22 cellular contexts compared by ENCODE assay signal in the genomic region with DNA sequence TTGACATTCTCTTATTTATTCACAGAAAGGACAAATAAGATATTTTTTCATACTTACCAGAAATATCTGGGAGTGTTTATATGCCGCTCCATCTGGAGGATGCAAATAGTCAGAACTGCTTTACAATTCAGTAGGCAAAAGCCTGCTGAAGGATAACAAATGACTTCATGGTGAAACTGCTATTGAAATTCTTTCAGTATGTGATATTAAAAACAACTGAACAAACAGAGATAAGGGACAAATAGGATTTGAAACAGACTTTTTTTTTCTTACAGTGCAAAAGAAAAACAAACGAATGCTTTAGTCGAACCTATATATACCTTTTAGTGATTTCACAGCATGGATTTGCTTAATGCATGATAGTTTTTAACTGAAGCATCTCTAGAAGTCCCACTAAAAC.
DNase-seq lines count a peak whose midpoint lies in the region; TF ChIP-seq lines count a peak whose summit lies in the region.
"Had no signal": no experiment of that assay in that cellular context is flagged by ENCODE, and none has a peak within 500 bp of the region (broad histone marks: within the 10 kb centered on the region; RNA-seq: fewer than 3 reads in every experiment).

No MANE protein-coding gene starts in this region.

- H3K27ac ChIP-seq in brain microvascular endothelial cell (no peak overlapping the region), neural progenitor cell (peak overlapping the region; percentile 97)
- H3K27ac ChIP-seq: BLaER1 had no signal

- peaks cover 18% of the 10 kb centered on the region for H3K79me2 ChIP-seq in neural progenitor cell (ENCODE audit: low read depth)

- no peak overlapping the region for H3K4me2 ChIP-seq in neural progenitor cell
- H3K4me2 ChIP-seq: BLaER1 had no signal

- intact Hi-C loops in Calu3 (cut with micrococcal nuclease; ENCODE audit: unreplicated experiment) = no loop called here

- H3K9me3 Mint-ChIP-seq in neural progenitor cell = peaks cover 3% of the 10 kb centered on the region
- H3K9me3 Mint-ChIP-seq in Calu3 (ENCODE audit: low read depth, unreplicated experiment) = no peaks in the 10 kb centered on the region
- H3K9me3 Mint-ChIP-seq: H9 had no signal

- H3K27me3 Mint-ChIP-seq in neural progenitor cell (ENCODE audit: insufficient read depth, low read depth) (peaks cover 5% of the 10 kb centered on the region), Calu3 (ENCODE audit: unreplicated experiment) (no peaks in the 10 kb centered on the region)
- H3K27me3 Mint-ChIP-seq: CD4-positive, alpha-beta memory T cell had no signal

- peaks cover 61% of the 10 kb centered on the region for H3K4me1 ChIP-seq in neural progenitor cell
- H3K4me1 ChIP-seq: BLaER1 had no signal

- H3K36me3 Mint-ChIP-seq in neural progenitor cell = peaks cover 20% of the 10 kb centered on the region
- no peaks in the 10 kb centered on the region for H3K36me3 Mint-ChIP-seq in Calu3 (ENCODE audit: insufficient read depth, unreplicated experiment)
- H3K36me3 Mint-ChIP-seq: CD4-positive, alpha-beta memory T cell had no signal

- no peak overlapping the region for H3K9ac ChIP-seq in neural progenitor cell
- H3K9ac ChIP-seq: BLaER1 had no signal

- in situ Hi-C loops in brain microvascular endothelial cell (cut with HindIII; ENCODE audit: low pct_ligation_motif_present, low sequenced_read_pairs) = no loop called here

- H3K4me3 ChIP-seq in brain microvascular endothelial cell (ENCODE audit: low read depth, low read length) (no peak overlapping the region), fibroblast of villous mesenchyme (ENCODE audit: low read depth, low read length) (no peak overlapping the region), neural progenitor cell (no peak overlapping the region)
- H3K4me3 ChIP-seq: BLaER1, GM12878 had no signal

- DNase-seq in NCI-H526 (lab: John Stamatoyannopoulos, UW) (peak; percentile 41 to 69), brain microvascular endothelial cell (peak; percentile 22), fibroblast of villous mesenchyme (ENCODE audit: low read depth) (peak; percentile 23), neural progenitor cell (ENCODE audit: low spot score) (no peak), Calu3 (no peak)
- no peak for DNase-seq in activated naive CD4-positive, alpha-beta T cell treated with anti-CD3 and anti-CD28 coated beads, Interleukin-2, amount 50 U/mL, for 16 hours
- DNase-seq in activated CD4-positive, CD25-positive, alpha-beta regulatory T cell (lab: John Stamatoyannopoulos, UW) = no peak
- DNase-seq: CD4-positive, alpha-beta memory T cell; DMS53; EL; H9; KG1; MV-4-11; NCI-H1417; NCI-H187; NCI-H2107; NCI-H510A; NCI-H82; OCI-M1; Right ventricle myocardium superior had no signal

- H3K27me3 ChIP-seq in brain microvascular endothelial cell (replicated peaks) (no peaks in the 10 kb centered on the region), neural progenitor cell (no peaks in the 10 kb centered on the region)
- H3K27me3 ChIP-seq: BLaER1 had no signal

- H3K4me3 Mint-ChIP-seq in neural progenitor cell (no peak overlapping the region), Calu3 (ENCODE audit: low read depth, unreplicated experiment) (no peak overlapping the region)
- H3K4me3 Mint-ChIP-seq: CD4-positive, alpha-beta memory T cell; H9 had no signal

- H3F3A ChIP-seq in neural progenitor cell (ENCODE audit: low read depth) = peaks cover 48% of the 10 kb centered on the region

- H2AFZ ChIP-seq in neural progenitor cell (replicated peaks) = no peak overlapping the region

- TF ChIP-seq CTCF in brain microvascular endothelial cell (IDR thresholded peaks at IDR 0.05; ENCODE audit: low read depth, low read length, missing control alignments) (no peak), fibroblast of villous mesenchyme (IDR thresholded peaks at IDR 0.05; ENCODE audit: insufficient read depth, low read depth, low read length) (no peak), neural progenitor cell (IDR thresholded peaks at IDR 0.05) (no peak), Calu3 (IDR thresholded peaks at IDR 0.05; ENCODE audit: unreplicated experiment) (no peak)

- H3K27ac Mint-ChIP-seq in neural progenitor cell (no peak overlapping the region), Calu3 (ENCODE audit: unreplicated experiment) (no peak overlapping the region)
- H3K27ac Mint-ChIP-seq: CD4-positive, alpha-beta memory T cell; H9 had no signal

- H3K9me3 ChIP-seq in neural progenitor cell (ENCODE audit: low read depth) = no peaks in the 10 kb centered on the region
- H3K9me3 ChIP-seq: BLaER1 had no signal

- H4K20me1 ChIP-seq in neural progenitor cell (ENCODE audit: low read depth) = no peaks in the 10 kb centered on the region
- H4K20me1 ChIP-seq: BLaER1 had no signal

- CTCF ChIA-PET in Calu3 (lab: Charles Lee) = no interaction called here

- no peaks in the 10 kb centered on the region for H3K36me3 ChIP-seq in brain microvascular endothelial cell (replicated peaks)
- no peaks in the 10 kb centered on the region for H3K36me3 ChIP-seq in neural progenitor cell
- H3K36me3 ChIP-seq: BLaER1 had no signal

- BruUV-seq in Calu3 (replicated peaks; lab: Mats Ljungman, UMichigan) = no TSS peak

- H3K4me1 Mint-ChIP-seq in neural progenitor cell (peaks cover 54% of the 10 kb centered on the region), Calu3 (ENCODE audit: low read depth, unreplicated experiment) (no peaks in the 10 kb centered on the region)
- H3K4me1 Mint-ChIP-seq: CD4-positive, alpha-beta memory T cell had no signal

Comparison
In these comparisons a context has a peak if more than half of its experiments do, and no peak if none do; other contexts are left out.
1. DNase-seq: peak in NCI-H526 (2 of 2), brain microvascular endothelial cell (single experiment) and fibroblast of villous mesenchyme (single experiment); none in neural progenitor cell (single experiment), Calu3 (single experiment), activated naive CD4-positive, alpha-beta T cell treated with anti-CD3 and anti-CD28 coated beads, Interleukin-2, amount 50 U/mL, for 16 hours (single experiment) and activated CD4-positive, CD25-positive, alpha-beta regulatory T cell (0 of 4).